In genomic region chrX:7216981-7217587, GRCh38 we compare ENCODE assay signal across 21 cellular contexts.
DNase-seq lines count a peak whose midpoint lies in the region; TF ChIP-seq lines count a peak whose summit lies in the region.
"Had no signal": no experiment of that assay in that cellular context is flagged by ENCODE, and none has a peak within 500 bp of the region (broad histone marks: within the 10 kb centered on the region; RNA-seq: fewer than 3 reads in every experiment).

No MANE protein-coding gene starts in this region.

- peaks cover 8% of the 10 kb centered on the region for H3K9me3 Mint-ChIP-seq in type B pancreatic cell
- H3K9me3 Mint-ChIP-seq: CD4-positive, alpha-beta T cell; GM23338 had no signal

- H3K36me3 ChIP-seq in DOHH2 (ENCODE audit: control insufficient read depth, low read length) (peaks cover 7% of the 10 kb centered on the region), Karpas-422 (ENCODE audit: insufficient read depth, low read length) (peaks cover 7% of the 10 kb centered on the region; the same call in 1 of the 2 replicates), OCI-LY7 (ENCODE audit: insufficient read depth, low read length) (no peaks in the 10 kb centered on the region)
- H3K36me3 ChIP-seq: HAP-1 had no signal

- H3K9me3 ChIP-seq in DOHH2 (ENCODE audit: control insufficient read depth, insufficient read depth, low read length) (no peaks in the 10 kb centered on the region), Karpas-422 (ENCODE audit: low read length) (no peaks in the 10 kb centered on the region), OCI-LY7 (ENCODE audit: low read length) (no peaks in the 10 kb centered on the region)
- H3K9me3 ChIP-seq: HAP-1 had no signal

- intact Hi-C loops in OCI-LY7 (cut with micrococcal nuclease; ENCODE audit: unreplicated experiment), result no loop called here

- H3K4me3 Mint-ChIP-seq in type B pancreatic cell, result no peak overlapping the region
- H3K4me3 Mint-ChIP-seq: CD4-positive, alpha-beta T cell; GM23338 had no signal

- 0 out of 2 replicates have a peak, but pooled peaks cover 3% of the 10 kb centered on the region for H3F3A ChIP-seq in DOHH2 (ENCODE audit: control insufficient read depth, insufficient read depth)

- H3K4me1 ChIP-seq in DOHH2 (ENCODE audit: control insufficient read depth, low read length) (peaks cover 81% of the 10 kb centered on the region), Karpas-422 (ENCODE audit: low read length) (peaks cover 59% of the 10 kb centered on the region), OCI-LY7 (ENCODE audit: insufficient read depth, low read length, poor library complexity, severe bottlenecking) (peaks cover 37% of the 10 kb centered on the region)

- H4K20me1 ChIP-seq in DOHH2 (ENCODE audit: control insufficient read depth, insufficient read depth, low read depth, low read length) (no peaks in the 10 kb centered on the region), Karpas-422 (ENCODE audit: insufficient read depth, low read depth, low read length) (no peaks in the 10 kb centered on the region; the same call in 1 of the 2 replicates), OCI-LY7 (ENCODE audit: insufficient read depth, low read length) (no peaks in the 10 kb centered on the region)

- CTCF ChIA-PET in OCI-LY7 (lab: Charles Lee; ENCODE audit: unreplicated experiment), result interaction anchor here (0.6 kb wide), 1 partner anchor 153 kb away, joined by 3 read pairs; no protein-coding TSS in a partner anchor

- H3K9me2 ChIP-seq in DOHH2 (replicated peaks; ENCODE audit: control insufficient read depth, low read length) (no peaks in the 10 kb centered on the region), Karpas-422 (replicated peaks; ENCODE audit: insufficient read depth, low read length) (no peaks in the 10 kb centered on the region), OCI-LY7 (ENCODE audit: insufficient read depth, low read length) (no peaks in the 10 kb centered on the region)

- H3K27ac ChIP-seq in DOHH2 (ENCODE audit: low read depth, low read length) (peak overlapping the region; percentile 82), Karpas-422 (ENCODE audit: low read length) (peak overlapping the region; percentile 88), OCI-LY7 (ENCODE audit: low read depth, low read length, poor library complexity, severe bottlenecking) (peak overlapping the region; percentile 90)

- H3K79me2 ChIP-seq in DOHH2 (ENCODE audit: control insufficient read depth, low read length), result peaks cover 20% of the 10 kb centered on the region
- peaks cover 45% of the 10 kb centered on the region for H3K79me2 ChIP-seq in Karpas-422 (ENCODE audit: low read length)
- peaks cover 25% of the 10 kb centered on the region for H3K79me2 ChIP-seq in OCI-LY7 (ENCODE audit: insufficient read depth, low read depth, low read length)

- BruUV-seq in OCI-LY7 (replicated peaks; lab: Mats Ljungman, UMichigan), result no TSS peak

- H3K27me3 ChIP-seq in DOHH2 (ENCODE audit: control insufficient read depth, low read length) (no peaks in the 10 kb centered on the region), Karpas-422 (ENCODE audit: low read length) (no peaks in the 10 kb centered on the region)

- H3K4me2 ChIP-seq in DOHH2 (ENCODE audit: low read length), result peak overlapping the region; percentile 42
- peak overlapping the region; percentile 66 for H3K4me2 ChIP-seq in Karpas-422 (ENCODE audit: low read depth, low read length, poor library complexity, severe bottlenecking)
- H3K4me2 ChIP-seq in OCI-LY7 (ENCODE audit: low read length), result peak overlapping the region; percentile 90; the same call in 1 of the 2 replicates
- H3K4me2 ChIP-seq: GM23338 had no signal

- H3K36me3 Mint-ChIP-seq in type B pancreatic cell, result peaks cover 13% of the 10 kb centered on the region

- peak overlapping the region; percentile 45 for H3K27ac Mint-ChIP-seq in type B pancreatic cell
- H3K27ac Mint-ChIP-seq: CD4-positive, alpha-beta T cell; GM23338 had no signal

- peaks cover 10% of the 10 kb centered on the region for H3K4me1 Mint-ChIP-seq in type B pancreatic cell (ENCODE audit: unreplicated experiment)

- DNase-seq in Karpas-422, result peak; percentile 92
- no peak for DNase-seq in OCI-LY7 (ENCODE audit: low spot score)
- no peak for DNase-seq in type B pancreatic cell (ENCODE audit: extremely low spot score, unreplicated experiment)
- DNase-seq in NCI-H748 (lab: John Stamatoyannopoulos, UW; ENCODE audit: unreplicated experiment), result no peak
- DNase-seq in DMS79 treated with DMSO at 0.1 percent for 48 hours (lab: John Stamatoyannopoulos, UW), result no peak
- DNase-seq in AG08395 (ENCODE audit: low spot score), result no peak
- DNase-seq: CD4-positive, alpha-beta T cell; COR-L47; EL; KG1; NCI-H1105 treated with DMSO at 0.1 percent for 48 hours; NCI-H2081; NCI-H446; NCI-H69; NK-92 treated with Interleukin-12 subunit alpha and Interleukin-12 subunit beta, amount 100 ng/mL, for 24 hours; OCI-M1; Right ventricle myocardium superior; T-helper 2 cell had no signal

- TF ChIP-seq CTCF in DOHH2 (IDR thresholded peaks at IDR 0.05; ENCODE audit: low read depth, low read length, poor library complexity, severe bottlenecking) (no peak), OCI-LY7 (conservative IDR thresholded peaks at IDR 0.05; ENCODE audit: low read length) (no peak), type B pancreatic cell (conservative IDR thresholded peaks at IDR 0.05) (no peak)

- POLR2A ChIA-PET in OCI-LY7 (lab: Charles Lee), result interaction anchor here (0.6 to 1.0 kb wide), 2 partner anchors 12 to 152 kb away, joined by 3 read pairs; no protein-coding TSS in a partner anchor

- H3K4me3 ChIP-seq in DOHH2 (ENCODE audit: low read length) (no peak overlapping the region; the same call in 1 of the 2 replicates), Karpas-422 (ENCODE audit: low read length) (peak overlapping the region; percentile 28; the same call in 1 of the 2 replicates), OCI-LY7 (ENCODE audit: low read depth, low read length, poor library complexity, severe bottlenecking) (no peak overlapping the region)
- H3K4me3 ChIP-seq: GM23338, HAP-1 had no signal

- no peaks in the 10 kb centered on the region for H3K27me3 Mint-ChIP-seq in type B pancreatic cell
- H3K27me3 Mint-ChIP-seq: CD4-positive, alpha-beta T cell had no signal

- no peak overlapping the region for H2AFZ ChIP-seq in Karpas-422 (ENCODE audit: low read length)
- H2AFZ ChIP-seq in OCI-LY7 (ENCODE audit: low read length), result no peak overlapping the region
- H2AFZ ChIP-seq: GM23338 had no signal

- H3K9ac ChIP-seq in Karpas-422 (ENCODE audit: low read length), result peak overlapping the region; percentile 51
